In genomic region chr15:69644876-69645275, GRCh38 we compare ENCODE assay signal across 9 cellular contexts.
"Had no signal": no experiment of that assay in that cellular context is flagged by ENCODE, and none has a peak within 500 bp of the region (broad histone marks: within the 10 kb centered on the region; RNA-seq: fewer than 3 reads in every experiment).

No MANE protein-coding gene starts in this region.

- H2AFZ ChIP-seq: GM23248 had no signal

- H3K9me3 ChIP-seq: HAP-1 had no signal

- FAIRE-seq: HTR-8/SVneo had no signal

- H3K36me3 ChIP-seq: HAP-1 had no signal

- H3K9ac ChIP-seq: GM23248 had no signal

- DNase-seq: GM23248, GOT3, H7, HFFc6, KG1 had no signal

- H3K4me3 ChIP-seq: GM23248, HAP-1 had no signal

- H3K27ac ChIP-seq: GM23248, HL-60 had no signal

- H3K4me1 ChIP-seq: HAP-1 had no signal

- ATAC-seq: HCT116 had no signal
